In the genomic region with DNA sequence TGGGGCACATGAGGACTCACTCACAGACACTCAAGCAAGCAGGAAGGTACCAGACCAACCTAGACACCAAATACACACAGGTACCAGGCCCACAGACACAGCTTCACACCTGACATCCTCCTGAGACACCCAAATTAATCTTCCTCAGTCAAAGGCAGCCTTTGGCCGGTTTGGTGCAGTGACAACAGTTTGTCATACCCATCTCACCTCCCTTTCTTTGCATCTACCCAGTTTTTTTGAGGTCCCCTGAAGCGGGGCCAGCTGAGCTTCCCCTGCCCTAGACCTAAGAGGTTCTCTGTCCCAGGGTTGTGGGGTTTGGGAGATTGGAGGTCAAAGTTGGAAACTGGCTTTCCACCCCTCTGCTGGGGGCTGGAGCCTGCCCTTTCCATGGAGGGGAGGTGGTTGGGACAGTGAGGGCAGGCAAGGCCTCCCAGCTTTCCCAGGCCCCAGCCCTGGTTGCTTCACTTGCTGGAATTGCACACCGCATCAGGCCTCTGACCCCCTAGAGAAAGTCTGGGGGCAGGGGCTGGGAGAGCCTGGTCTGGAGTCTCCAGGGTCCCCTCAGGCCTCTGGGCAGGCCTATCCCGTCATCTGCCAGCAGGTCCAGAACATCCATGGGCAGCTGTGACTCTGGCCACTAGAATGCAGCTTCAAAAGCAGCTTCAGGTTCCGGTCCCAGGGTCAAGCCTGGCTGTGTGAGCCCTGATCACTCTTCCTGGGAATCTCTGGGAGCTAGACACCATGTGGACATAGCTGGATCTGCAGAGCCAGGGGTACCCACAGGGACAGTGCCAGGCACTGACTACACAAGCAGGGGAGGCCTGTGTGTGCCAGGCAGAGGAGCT, we compare ENCODE assay signal across 25 cellular contexts. TPM values are rescaled to one million over a fixed set of nuclear protein-coding genes. Genes with fewer than 3 reads are reported as not detected.
DNase-seq lines count a peak whose midpoint lies in the region; ATAC-seq, FAIRE-seq and TF ChIP-seq lines count a peak whose summit lies in the region.
"Had no signal": no experiment of that assay in that cellular context is flagged by ENCODE, and none has a peak within 500 bp of the region (broad histone marks: within the 10 kb centered on the region; RNA-seq: fewer than 3 reads in every experiment).

No MANE protein-coding gene starts in this region.

- H2BK5ac ChIP-seq in H1 (ENCODE audit: low read depth, low read length): no peak overlapping the region
- no peak overlapping the region for H2BK5ac ChIP-seq in neuronal stem cell (ENCODE audit: low read length)

- H3K27ac ChIP-seq in H1 (ENCODE audit: low read depth, low read length) (no peak overlapping the region), neuronal stem cell (replicated peaks; ENCODE audit: low read length) (no peak overlapping the region), coronary artery (no peak overlapping the region)
- H3K27ac ChIP-seq: epithelial cell of prostate, parathyroid adenoma, stomach, tibial artery had no signal

- no peak overlapping the region for H3K4me3 ChIP-seq in H7 (ENCODE audit: insufficient read depth, low read depth, low read length)
- no peak overlapping the region for H3K4me3 ChIP-seq in H1 (ENCODE audit: extremely low read depth in 1 of 4, insufficient read depth in 2 of 4, low read depth in 3 of 4, low read length in 4 of 4)
- H3K4me3 ChIP-seq in neuronal stem cell (ENCODE audit: low read length in 2 of 2): peak overlapping the region in 1 of 2 donors; percentile 30
- H3K4me3 ChIP-seq in coronary artery: no peak overlapping the region
- H3K4me3 ChIP-seq: stomach, tibial artery had no signal

- TF ChIP-seq CTCF in GM10266 (IDR thresholded peaks at IDR 0.05; ENCODE audit: control insufficient read depth, insufficient read depth, low read depth, missing control alignments): no peak
- TF ChIP-seq CTCF in H1 (IDR thresholded peaks at IDR 0.05; ENCODE audit: control extremely low read depth in 1 of 3, insufficient read depth in 1 of 3, low read depth in 1 of 3, low read length in 3 of 3): peak in 2 of 3 experiments; percentile 17 to 32; a peak in 1 of 4 replicates
- TF ChIP-seq CTCF in coronary artery (IDR thresholded peaks at IDR 0.05): no peak

- H2BK120ac ChIP-seq in H1 (replicated peaks; ENCODE audit: low read depth, low read length) (no peak overlapping the region), neuronal stem cell (ENCODE audit: low read depth, low read length) (no peak overlapping the region)

- H2BK12ac ChIP-seq in H1 (ENCODE audit: low read depth, low read length) (0 out of 2 replicates have a peak overlapping the region, but pooled peaks have one; percentile 39), neuronal stem cell (ENCODE audit: low read length) (no peak overlapping the region)

- no peak for TF ChIP-seq POLR2A in H1 (IDR thresholded peaks at IDR 0.05; ENCODE audit: control extremely low read depth in 1 of 2, low read depth in 2 of 2, low read length in 2 of 2)

- H3K23me2 ChIP-seq in H1 (ENCODE audit: low read depth, low read length): no peaks in the 10 kb centered on the region; the same call in 1 of the 2 replicates

- POLR2A ChIA-PET in H1 (lab: Charles Lee; ENCODE audit: partially characterized antibody): interaction anchor here (1.4 kb wide), 1 partner anchor 61 kb away, joined by 3 read pairs; the partner anchor contains the start of gene NAGK

- H2BK20ac ChIP-seq in H1 (ENCODE audit: low read length): 0 out of 2 replicates have a peak overlapping the region, but pooled peaks have one; percentile 48

- H3K23ac ChIP-seq in H1 (ENCODE audit: insufficient read length): no peak overlapping the region
- peak overlapping the region; percentile 17 for H3K23ac ChIP-seq in neuronal stem cell (ENCODE audit: low read depth, low read length, poor library complexity)

- DNase-seq in GM10266 (ENCODE audit: extremely low spot score) (peak; percentile 3), H7 (peak; percentile 58), H1 (ENCODE audit: low read depth in 1 of 2, low spot score in 2 of 2) (no peak), neuronal stem cell (ENCODE audit: low spot score) (no peak), NCI-H1417 treated with DMSO at 0.1 percent for 48 hours (lab: John Stamatoyannopoulos, UW) (no peak), coronary artery (ENCODE audit: low spot score) (no peak)
- DNase-seq: activated B cell treated with CpG ODN at 0.5 μM for 24 hours; activated CD4-positive, alpha-beta memory T cell treated with anti-CD3 and anti-CD28 coated beads for 36 hours; CD4-positive, CD25-positive, alpha-beta regulatory T cell; DMS 273 treated with DMSO at 0.1 percent for 48 hours; immature natural killer cell; NCI-H2081; NCI-H345; NCI-H748 treated with DMSO at 0.1 percent for 48 hours; stimulated activated CD4-positive, alpha-beta T cell treated with anti-CD3 and anti-CD28 coated beads, Interleukin-15, amount 100 ng/mL, for 24 hours; stomach; T-helper 9 cell; tibial artery had no signal

- H3K79me1 ChIP-seq in H1 (ENCODE audit: low read depth, low read length) (no peaks in the 10 kb centered on the region), neuronal stem cell (ENCODE audit: low read depth, low read length) (no peaks in the 10 kb centered on the region)

- no peak for ATAC-seq in HG02759 (IDR thresholded peaks at IDR 0.05; ENCODE audit: unreplicated experiment)
- ATAC-seq: sciatic nerve had no signal

- H3K4me2 ChIP-seq in H1 (ENCODE audit: insufficient read depth in 1 of 2, low read depth in 2 of 2, low read length in 2 of 2): no peak overlapping the region
- H3K4me2 ChIP-seq in neuronal stem cell (ENCODE audit: insufficient read depth, low read length, poor library complexity, severe bottlenecking): no peak overlapping the region

- H3K27me3 ChIP-seq in H7 (ENCODE audit: control insufficient read depth, insufficient read depth, low read length): no peaks in the 10 kb centered on the region
- no peaks in the 10 kb centered on the region; a peak in 1 of 7 replicates for H3K27me3 ChIP-seq in H1 (replicated peaks in 1 of 4; ENCODE audit: control insufficient read depth in 3 of 4, extremely low read depth in 1 of 4, insufficient read depth in 3 of 4, low read length in 3 of 4)
- H3K27me3 ChIP-seq in neuronal stem cell (ENCODE audit: control insufficient read depth in 3 of 3, insufficient read depth in 3 of 3, low read depth in 1 of 3, low read length in 3 of 3): peaks cover 0 to 29% (median 0%) of the 10 kb centered on the region in 3 experiments

- FAIRE-seq in H1 (lab: Jason Lieb, UNC): no peak
- FAIRE-seq: astrocyte, H54 had no signal

- no peak overlapping the region for H2BK15ac ChIP-seq in H1 (ENCODE audit: low read length)
- H2BK15ac ChIP-seq in neuronal stem cell (ENCODE audit: low read length): peak overlapping the region; percentile 12

- no peaks in the 10 kb centered on the region for H4K20me1 ChIP-seq in H1 (replicated peaks in 1 of 2; ENCODE audit: control insufficient read depth in 1 of 2, insufficient read depth in 2 of 2, low read length in 2 of 2)

- peaks cover 0 to 5% (median under 1%) of the 10 kb centered on the region in 4 experiments; a peak in 3 of 7 replicates for H3K4me1 ChIP-seq in H1 (replicated peaks in 1 of 4; ENCODE audit: control insufficient read depth in 3 of 4, insufficient read depth in 4 of 4, low read length in 3 of 4)
- peaks cover 2 to 5% of the 10 kb centered on the region in 2 donors for H3K4me1 ChIP-seq in neuronal stem cell (ENCODE audit: control insufficient read depth in 2 of 2, insufficient read depth in 1 of 2, low read depth in 1 of 2, low read length in 2 of 2)
- H3K4me1 ChIP-seq: parathyroid adenoma, stomach, tibial artery had no signal

- TF ChIP-seq RAD21 in H1 (IDR thresholded peaks at IDR 0.05 in 1 of 2, conservative IDR thresholded peaks at IDR 0.05 in 1 of 2; ENCODE audit: low read depth in 2 of 2, low read length in 2 of 2): no peak

- CTCF ChIA-PET in H1 (lab: Charles Lee; ENCODE audit: partially characterized antibody): interaction anchor here (0.6 to 3.1 kb wide), 13 partner anchors 14 to 161 kb away, joined by 3 to 21 read pairs (median 4); partner anchors contain the start of gene NAGK

- H3K14ac ChIP-seq in H1 (ENCODE audit: insufficient read length): no peak overlapping the region
- no peak overlapping the region for H3K14ac ChIP-seq in neuronal stem cell (ENCODE audit: low read length)

- no peak overlapping the region for H4K91ac ChIP-seq in H1 (replicated peaks; ENCODE audit: insufficient read length, low read length)
- H4K91ac ChIP-seq in neuronal stem cell (ENCODE audit: low read depth, low read length, poor library complexity): no peak overlapping the region

- 83% methylated on average over 5 of the region's 5 CpGs; no CpG with 5 or more reads in 1 of the 2 experiments for WGBS in H1 (ENCODE audit: extremely low coverage in 1 of 2, insufficient coverage in 1 of 2, insufficient read length in 1 of 2, insufficient replicate concordance in 2 of 2, low coverage in 1 of 2, low lambda C conversion rate in 2 of 2, missing lambda C conversion rate in 1 of 2), 2 experiments
- WGBS in neuronal stem cell (ENCODE audit: extremely low coverage in 2 of 2, insufficient read length in 2 of 2, insufficient replicate concordance in 1 of 2), 2 donors: no CpG with 5 or more reads among the region's 5 CpGs

- H3K56ac ChIP-seq in H1 (replicated peaks; ENCODE audit: insufficient read length, low read depth, low read length): no peak overlapping the region

- H3K9me3 ChIP-seq in H1 (ENCODE audit: insufficient read depth in 2 of 2, low read depth in 1 of 2, low read length in 1 of 2): no peaks in the 10 kb centered on the region
- H3K9me3 ChIP-seq in neuronal stem cell (replicated peaks in 1 of 2; ENCODE audit: control insufficient read depth in 2 of 2, insufficient read depth in 1 of 2, low read depth in 1 of 2, low read length in 2 of 2): no peaks in the 10 kb centered on the region
- H3K9me3 ChIP-seq: stomach, tibial artery had no signal

- H4K8ac ChIP-seq in H1 (ENCODE audit: extremely low read depth, insufficient read depth, low read length) (no peak overlapping the region), neuronal stem cell (ENCODE audit: low read depth, low read length) (no peak overlapping the region)

- H3K36me3 ChIP-seq in H7 (replicated peaks; ENCODE audit: control insufficient read depth, insufficient read depth, low read length): no peaks in the 10 kb centered on the region
- H3K36me3 ChIP-seq in H1 (ENCODE audit: control insufficient read depth in 2 of 4, insufficient read depth in 4 of 4, low read length in 3 of 4): no peaks in the 10 kb centered on the region
- H3K36me3 ChIP-seq in neuronal stem cell (replicated peaks in 1 of 2; ENCODE audit: control insufficient read depth in 2 of 2, insufficient read depth in 2 of 2, low read length in 2 of 2): no peaks in the 10 kb centered on the region
- H3K36me3 ChIP-seq: stomach, tibial artery had no signal

- H3K4ac ChIP-seq in H1 (replicated peaks; ENCODE audit: insufficient read length, low read depth, low read length) (no peak overlapping the region), neuronal stem cell (ENCODE audit: low read length) (peak overlapping the region; percentile 57)

- H2AK5ac ChIP-seq in H1 (ENCODE audit: low read depth, low read length) (no peak overlapping the region), neuronal stem cell (ENCODE audit: low read depth, low read length) (peak overlapping the region; percentile 88)

- H4K5ac ChIP-seq in H1 (ENCODE audit: insufficient read length, low read depth, low read length): no peak overlapping the region

- H2AFZ ChIP-seq in H1 (ENCODE audit: low read length) (no peak overlapping the region), neuronal stem cell (ENCODE audit: low read length) (no peak overlapping the region)
- H2AFZ ChIP-seq: parathyroid adenoma had no signal

- H3K9ac ChIP-seq in H1 (replicated peaks in 1 of 4; ENCODE audit: extremely low read depth in 1 of 4, low read depth in 3 of 4, low read length in 3 of 4) (no peak overlapping the region; a peak in 1 of 7 replicates), neuronal stem cell (ENCODE audit: low read depth, low read length, poor library complexity) (no peak overlapping the region)
- H3K9ac ChIP-seq: parathyroid adenoma had no signal

- TF ChIP-seq EP300 in H1 (IDR thresholded peaks at IDR 0.05; ENCODE audit: borderline replicate concordance in 1 of 2, low read depth in 2 of 2, low read length in 2 of 2): no peak

- no peak overlapping the region for H3K18ac ChIP-seq in H1 (ENCODE audit: extremely low read depth, low read length)
- H3K18ac ChIP-seq in neuronal stem cell (ENCODE audit: low read length): peak overlapping the region; percentile 31

- no peaks in the 10 kb centered on the region for H3K79me2 ChIP-seq in H1 (ENCODE audit: control insufficient read depth in 1 of 2, insufficient read depth in 2 of 2, low read length in 2 of 2)
- H3K79me2 ChIP-seq: parathyroid adenoma had no signal

RNA-seq across cellular contexts. Expression of gene TEX261, which starts 12.5 kb away (rescaled TPM):
- 13.4 and 13.5 TPM in 2 replicates for total RNA-seq in H7 (2014; rRNA removed; shearing (Covaris generic))
- total RNA-seq in H1 (2021; fragmentation: NEBNext Ultra II Directional; extraction: Animal tissue kit (Norgen Biotek cat#: 25700)): 24.3 and 25.2 TPM in 2 replicates
- polyA plus RNA-seq in H1 (2011; rRNA removed): 30.1 and 31.2 TPM in 2 replicates
- 20.9 TPM for polyA plus RNA-seq in H1 (2011; cell fraction: cytosol; rRNA removed)
- polyA plus RNA-seq in H1 (2011; cell fraction: nucleus; rRNA removed): 45.3 TPM
- polyA plus RNA-seq in H1 (2012, experiment 1 of 2): 15.6 to 18.4 TPM (median 17.5 TPM) in 4 replicates
- 16.0 TPM for polyA plus RNA-seq in H1 (2012, experiment 2 of 2)
- 27.3 TPM for polyA plus RNA-seq in H1 (2013, experiment 1 of 2)
- 37.1 TPM for polyA plus RNA-seq in H1 (2013, experiment 2 of 2)
- polyA minus RNA-seq in H1 (2011; rRNA and poly(A)+ RNA removed): 32.0 and 32.9 TPM in 2 replicates
- 11.2 TPM for polyA minus RNA-seq in H1 (2011; cell fraction: cytosol; rRNA and poly(A)+ RNA removed)
- polyA minus RNA-seq in H1 (2011; cell fraction: nucleus; rRNA and poly(A)+ RNA removed): 17.3 TPM
- polyA plus RNA-seq in neuronal stem cell (2013, experiment 1 of 2): 16.7 TPM
- polyA plus RNA-seq in neuronal stem cell (2013, experiment 2 of 2): 16.5 TPM

RNA-seq across cellular contexts. Expression of gene ANKRD53, which starts 28.7 kb away (rescaled TPM):
- not detected in 2 replicates for total RNA-seq in H7 (2014; rRNA removed; shearing (Covaris generic))
- 0.39 and 0.55 TPM in 2 replicates for total RNA-seq in H1 (2021; fragmentation: NEBNext Ultra II Directional; extraction: Animal tissue kit (Norgen Biotek cat#: 25700))
- polyA plus RNA-seq in H1 (2011; rRNA removed): 0.53 and 0.70 TPM in 2 replicates
- 0.27 TPM for polyA plus RNA-seq in H1 (2011; cell fraction: cytosol; rRNA removed)
- 0.64 TPM for polyA plus RNA-seq in H1 (2011; cell fraction: nucleus; rRNA removed)
- polyA plus RNA-seq in H1 (2012, experiment 1 of 2): 0.49 to 0.90 TPM (median 0.61 TPM) in 4 replicates
- polyA plus RNA-seq in H1 (2012, experiment 2 of 2): 0.39 TPM
- polyA plus RNA-seq in H1 (2013, experiment 1 of 2): 0.77 TPM
- polyA plus RNA-seq in H1 (2013, experiment 2 of 2): 0.75 TPM
- polyA minus RNA-seq in H1 (2011; rRNA and poly(A)+ RNA removed): 0.47 and 0.61 TPM in 2 replicates
- not detected for polyA minus RNA-seq in H1 (2011; cell fraction: cytosol; rRNA and poly(A)+ RNA removed)
- polyA minus RNA-seq in H1 (2011; cell fraction: nucleus; rRNA and poly(A)+ RNA removed): 2.1 TPM
- polyA plus RNA-seq in neuronal stem cell (2013, experiment 1 of 2): 0.33 TPM
- polyA plus RNA-seq in neuronal stem cell (2013, experiment 2 of 2): 0.35 TPM
- total RNA-seq: activated CD4-positive, alpha-beta memory T cell treated with anti-CD3 and anti-CD28 coated beads for 36 hours; activated T-helper 2 cell treated with anti-CD3 and anti-CD28 coated beads, Interferon-gamma antibody, Interleukin-2, Interleukin-4, amounts not matched to agents 10 μg/mL and 5 μg/mL and 100 μg/mL, durations not matched to agents 14 hours and 24 hours and 36 hours had no signal

Comparison
In these comparisons a context has a peak if more than half of its experiments do, and no peak if none do; other contexts are left out.
1. DNase-seq: peak in GM10266 (single experiment) and H7 (single experiment); none in H1 (0 of 2), neuronal stem cell (single experiment), NCI-H1417 treated with DMSO at 0.1 percent for 48 hours (single experiment) and coronary artery (single experiment).
2. CTCF ChIP-seq: peak in H1 (2 of 3); none in GM10266 (single experiment) and coronary artery (single experiment).